In genomic region chr18:9135912-9136314, GRCh38 we compare ENCODE assay signal across 8 cellular contexts. TPM values are rescaled to one million over a fixed set of nuclear protein-coding genes. Genes with fewer than 3 reads are reported as not detected.
DNase-seq lines count a peak whose midpoint lies in the region; ATAC-seq and TF ChIP-seq lines count a peak whose summit lies in the region.

No MANE protein-coding gene starts in this region.

- TF ChIP-seq CTCF in WTC11 (IDR thresholded peaks at IDR 0.05) (no peak), foreskin keratinocyte (conservative IDR thresholded peaks at IDR 0.05) (no peak), neutrophil (IDR thresholded peaks at IDR 0.05) (no peak)

- H3K9me3 ChIP-seq in neutrophil, result no peaks in the 10 kb centered on the region

- no peaks in the 10 kb centered on the region for H3K9me3 Mint-ChIP-seq in WTC11

- peaks cover 32% of the 10 kb centered on the region for H3K4me1 Mint-ChIP-seq in WTC11

- no peaks in the 10 kb centered on the region for H3K27me3 Mint-ChIP-seq in WTC11 (ENCODE audit: low read depth)

- CTCF ChIA-PET in WTC11 (lab: Charles Lee), result interaction anchor here (2.0 kb wide), 1 partner anchor 268 kb away, joined by 4 read pairs; no protein-coding TSS in a partner anchor

- peaks cover 10% of the 10 kb centered on the region for H3K36me3 ChIP-seq in neutrophil

- POLR2A ChIA-PET in WTC11 (lab: Charles Lee), result interaction anchor here (0.7 to 2.4 kb wide), 5 partner anchors 12 to 268 kb away, joined by 3 to 10 read pairs (median 4); partner anchors contain the start of gene TWSG1

- peak overlapping the region; percentile 21 for H3K27ac ChIP-seq in foreskin keratinocyte
- H3K27ac ChIP-seq in neutrophil, result peak overlapping the region; percentile 100

- H3K36me3 Mint-ChIP-seq in WTC11, result peaks cover 24% of the 10 kb centered on the region

- H3K27ac Mint-ChIP-seq in WTC11, result peak overlapping the region; percentile 99

- H3K27me3 ChIP-seq in foreskin keratinocyte, result no peaks in the 10 kb centered on the region
- H3K27me3 ChIP-seq in neutrophil, result no peaks in the 10 kb centered on the region

- DNase-seq in stimulated activated CD8-positive, alpha-beta memory T cell treated with anti-CD3 and anti-CD28 coated beads, Interleukin-12 subunit alpha, Interleukin-12 subunit beta, amount 100 ng/mL, for 24 hours (ENCODE audit: extremely low read depth), result peak; percentile 11
- no peak for DNase-seq in stimulated activated CD8-positive, alpha-beta memory T cell treated with anti-CD3 and anti-CD28 coated beads, Interleukin-4, amount 100 ng/mL, for 48 hours
- DNase-seq in NCI-H128 (lab: John Stamatoyannopoulos, UW; ENCODE audit: unreplicated experiment) (peak; percentile 78), WTC11 (ENCODE audit: low spot score) (peak; percentile 83), foreskin keratinocyte (peak in 1 of 2 donors; percentile 56), sciatic nerve (ENCODE audit: low spot score) (no peak)

- intact Hi-C loops in sciatic nerve (cut with DNase I), result no loop called here

- peak overlapping the region; percentile 87 to 97 for H3K4me3 ChIP-seq in neutrophil (ENCODE audit: low read depth in 1 of 2, low read length in 1 of 2)

- peak overlapping the region; percentile 91 for H3K4me3 Mint-ChIP-seq in WTC11

- H3K4me1 ChIP-seq in foreskin keratinocyte (peaks cover 30% of the 10 kb centered on the region), neutrophil (ENCODE audit: control insufficient read depth in 1 of 2, insufficient read depth in 1 of 2, low read depth in 1 of 2, low read length in 1 of 2) (peaks cover 50 to 56% of the 10 kb centered on the region in 2 experiments)

- ATAC-seq in HG02642 (IDR thresholded peaks at IDR 0.05; ENCODE audit: poor library complexity, unreplicated experiment) (peak; percentile 17), WTC11 (peak; percentile 62), foreskin keratinocyte (peak; percentile 25), sciatic nerve (no peak)

TF ChIP-seq in WTC11, 78 proteins besides CTCF, POLR2A, EP300 and RAD21 (continues in another document):
- TF ChIP-seq ZNF138 (CRISPR knock-in tag; conservative IDR thresholded peaks at IDR 0.05) (no peak), CREM (CRISPR knock-in tag; IDR thresholded peaks at IDR 0.05) (0 out of 2 replicates have a peak, but pooled peaks have one; percentile 12), PRRX2 (CRISPR knock-in tag; IDR thresholded peaks at IDR 0.05) (0 out of 2 replicates have a peak, but pooled peaks have one; percentile 25), NR3C1 (CRISPR knock-in tag; conservative IDR thresholded peaks at IDR 0.05; ENCODE audit: low read depth) (no peak), ETV6 (CRISPR knock-in tag; IDR thresholded peaks at IDR 0.05) (no peak), TEAD1 (CRISPR knock-in tag; IDR thresholded peaks at IDR 0.05) (peak; percentile 45; the same call in 1 of the 2 replicates), EMX1 (CRISPR knock-in tag; IDR thresholded peaks at IDR 0.05) (0 out of 2 replicates have a peak, but pooled peaks have one; percentile 30), MYBL2 (CRISPR knock-in tag; IDR thresholded peaks at IDR 0.05) (no peak; the same call in 1 of the 2 replicates), HMGXB4 (CRISPR knock-in tag; IDR thresholded peaks at IDR 0.05) (no peak)
- TF ChIP-seq, protein P1, sequence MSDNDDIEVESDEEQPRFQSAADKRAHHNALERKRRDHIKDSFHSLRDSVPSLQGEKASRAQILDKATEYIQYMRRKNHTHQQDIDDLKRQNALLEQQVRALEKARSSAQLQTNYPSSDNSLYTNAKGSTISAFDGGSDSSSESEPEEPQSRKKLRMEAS (CRISPR knock-in tag; IDR thresholded peaks at IDR 0.05), result peak; percentile 13; the same call in 1 of the 2 replicates
- TF ChIP-seq, protein P2, sequence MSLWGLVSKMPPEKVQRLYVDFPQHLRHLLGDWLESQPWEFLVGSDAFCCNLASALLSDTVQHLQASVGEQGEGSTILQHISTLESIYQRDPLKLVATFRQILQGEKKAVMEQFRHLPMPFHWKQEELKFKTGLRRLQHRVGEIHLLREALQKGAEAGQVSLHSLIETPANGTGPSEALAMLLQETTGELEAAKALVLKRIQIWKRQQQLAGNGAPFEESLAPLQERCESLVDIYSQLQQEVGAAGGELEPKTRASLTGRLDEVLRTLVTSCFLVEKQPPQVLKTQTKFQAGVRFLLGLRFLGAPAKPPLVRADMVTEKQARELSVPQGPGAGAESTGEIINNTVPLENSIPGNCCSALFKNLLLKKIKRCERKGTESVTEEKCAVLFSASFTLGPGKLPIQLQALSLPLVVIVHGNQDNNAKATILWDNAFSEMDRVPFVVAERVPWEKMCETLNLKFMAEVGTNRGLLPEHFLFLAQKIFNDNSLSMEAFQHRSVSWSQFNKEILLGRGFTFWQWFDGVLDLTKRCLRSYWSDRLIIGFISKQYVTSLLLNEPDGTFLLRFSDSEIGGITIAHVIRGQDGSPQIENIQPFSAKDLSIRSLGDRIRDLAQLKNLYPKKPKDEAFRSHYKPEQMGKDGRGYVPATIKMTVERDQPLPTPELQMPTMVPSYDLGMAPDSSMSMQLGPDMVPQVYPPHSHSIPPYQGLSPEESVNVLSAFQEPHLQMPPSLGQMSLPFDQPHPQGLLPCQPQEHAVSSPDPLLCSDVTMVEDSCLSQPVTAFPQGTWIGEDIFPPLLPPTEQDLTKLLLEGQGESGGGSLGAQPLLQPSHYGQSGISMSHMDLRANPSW (CRISPR knock-in tag; conservative IDR thresholded peaks at IDR 0.05; ENCODE audit: low read depth), result no peak
- TF ChIP-seq, protein P3, sequence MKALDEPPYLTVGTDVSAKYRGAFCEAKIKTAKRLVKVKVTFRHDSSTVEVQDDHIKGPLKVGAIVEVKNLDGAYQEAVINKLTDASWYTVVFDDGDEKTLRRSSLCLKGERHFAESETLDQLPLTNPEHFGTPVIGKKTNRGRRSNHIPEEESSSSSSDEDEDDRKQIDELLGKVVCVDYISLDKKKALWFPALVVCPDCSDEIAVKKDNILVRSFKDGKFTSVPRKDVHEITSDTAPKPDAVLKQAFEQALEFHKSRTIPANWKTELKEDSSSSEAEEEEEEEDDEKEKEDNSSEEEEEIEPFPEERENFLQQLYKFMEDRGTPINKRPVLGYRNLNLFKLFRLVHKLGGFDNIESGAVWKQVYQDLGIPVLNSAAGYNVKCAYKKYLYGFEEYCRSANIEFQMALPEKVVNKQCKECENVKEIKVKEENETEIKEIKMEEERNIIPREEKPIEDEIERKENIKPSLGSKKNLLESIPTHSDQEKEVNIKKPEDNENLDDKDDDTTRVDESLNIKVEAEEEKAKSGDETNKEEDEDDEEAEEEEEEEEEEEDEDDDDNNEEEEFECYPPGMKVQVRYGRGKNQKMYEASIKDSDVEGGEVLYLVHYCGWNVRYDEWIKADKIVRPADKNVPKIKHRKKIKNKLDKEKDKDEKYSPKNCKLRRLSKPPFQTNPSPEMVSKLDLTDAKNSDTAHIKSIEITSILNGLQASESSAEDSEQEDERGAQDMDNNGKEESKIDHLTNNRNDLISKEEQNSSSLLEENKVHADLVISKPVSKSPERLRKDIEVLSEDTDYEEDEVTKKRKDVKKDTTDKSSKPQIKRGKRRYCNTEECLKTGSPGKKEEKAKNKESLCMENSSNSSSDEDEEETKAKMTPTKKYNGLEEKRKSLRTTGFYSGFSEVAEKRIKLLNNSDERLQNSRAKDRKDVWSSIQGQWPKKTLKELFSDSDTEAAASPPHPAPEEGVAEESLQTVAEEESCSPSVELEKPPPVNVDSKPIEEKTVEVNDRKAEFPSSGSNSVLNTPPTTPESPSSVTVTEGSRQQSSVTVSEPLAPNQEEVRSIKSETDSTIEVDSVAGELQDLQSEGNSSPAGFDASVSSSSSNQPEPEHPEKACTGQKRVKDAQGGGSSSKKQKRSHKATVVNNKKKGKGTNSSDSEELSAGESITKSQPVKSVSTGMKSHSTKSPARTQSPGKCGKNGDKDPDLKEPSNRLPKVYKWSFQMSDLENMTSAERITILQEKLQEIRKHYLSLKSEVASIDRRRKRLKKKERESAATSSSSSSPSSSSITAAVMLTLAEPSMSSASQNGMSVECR (CRISPR knock-in tag; IDR thresholded peaks at IDR 0.05; ENCODE audit: borderline replicate concordance), result peak; percentile 77; the same call in 1 of the 2 replicates
- TF ChIP-seq, protein P4, sequence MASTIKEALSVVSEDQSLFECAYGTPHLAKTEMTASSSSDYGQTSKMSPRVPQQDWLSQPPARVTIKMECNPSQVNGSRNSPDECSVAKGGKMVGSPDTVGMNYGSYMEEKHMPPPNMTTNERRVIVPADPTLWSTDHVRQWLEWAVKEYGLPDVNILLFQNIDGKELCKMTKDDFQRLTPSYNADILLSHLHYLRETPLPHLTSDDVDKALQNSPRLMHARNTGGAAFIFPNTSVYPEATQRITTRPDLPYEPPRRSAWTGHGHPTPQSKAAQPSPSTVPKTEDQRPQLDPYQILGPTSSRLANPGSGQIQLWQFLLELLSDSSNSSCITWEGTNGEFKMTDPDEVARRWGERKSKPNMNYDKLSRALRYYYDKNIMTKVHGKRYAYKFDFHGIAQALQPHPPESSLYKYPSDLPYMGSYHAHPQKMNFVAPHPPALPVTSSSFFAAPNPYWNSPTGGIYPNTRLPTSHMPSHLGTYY (CRISPR knock-in tag; IDR thresholded peaks at IDR 0.05), result peak; percentile 41; the same call in 1 of the 2 replicates

RNA-seq across cellular contexts. Expression of gene ANKRD12, which starts 0.7 kb away (rescaled TPM):
- 42.2 to 44.7 TPM (median 43.4 TPM) in 3 replicates for total RNA-seq in WTC11 (2021)
- total RNA-seq in foreskin keratinocyte, result 12.4 and 12.9 TPM in 2 replicates
- polyA plus RNA-seq in foreskin keratinocyte, result 4.1 and 4.7 TPM in 2 replicates
- 164 TPM for total RNA-seq in sciatic nerve

RNA-seq across cellular contexts. Expression of gene NDUFV2, which starts 33.4 kb away (rescaled TPM):
- total RNA-seq in WTC11 (2021), result 165 to 192 TPM (median 167 TPM) in 3 replicates
- 141 and 158 TPM in 2 replicates for total RNA-seq in foreskin keratinocyte
- polyA plus RNA-seq in foreskin keratinocyte, result 164 and 191 TPM in 2 replicates
- 87.7 TPM for total RNA-seq in sciatic nerve

Comparison
In these comparisons a context has a peak if more than half of its experiments do, and no peak if none do; other contexts are left out.
1. DNase-seq: peak in stimulated activated CD8-positive, alpha-beta memory T cell treated with anti-CD3 and anti-CD28 coated beads, Interleukin-12 subunit alpha, Interleukin-12 subunit beta, amount 100 ng/mL, for 24 hours (single experiment), NCI-H128 (single experiment) and WTC11 (single experiment); none in stimulated activated CD8-positive, alpha-beta memory T cell treated with anti-CD3 and anti-CD28 coated beads, Interleukin-4, amount 100 ng/mL, for 48 hours (single experiment) and sciatic nerve (single experiment).